In genomic region chr9:128723866-128724743, GRCh38 we compare ENCODE assay signal across 8 cellular contexts. TPM values are rescaled to one million over a fixed set of nuclear protein-coding genes. Genes with fewer than 3 reads are reported as not detected.
DNase-seq lines count a peak whose midpoint lies in the region; ATAC-seq lines count a peak whose summit lies in the region.

ZDHHC12 (minus strand) TSS chr9:128724127; CDS start chr9:128724093, 34 bp downstream.

- H3K27me3 ChIP-seq in BLaER1 treated with 17β-estradiol and CSF1 and Interleukin-3, amounts not matched to agents 10 nM and 100 nM, result no peaks in the 10 kb centered on the region

- DNase-seq in NCI-H748 (lab: John Stamatoyannopoulos, UW; ENCODE audit: unreplicated experiment) (peak; percentile 99), dedifferentiated amniotic fluid mesenchymal stem cell (ENCODE audit: extremely low spot score) (peak; percentile 63), left lobe of liver (ENCODE audit: low spot score) (peak; percentile 99)
- DNase-seq in activated CD4-positive, alpha-beta T cell treated with anti-CD3 and anti-CD28 coated beads, Interleukin-2, amount 50 U/mL, for 1 hour, result peak; percentile 99
- DNase-seq in stimulated activated CD4-positive, alpha-beta T cell treated with anti-CD3 and anti-CD28 coated beads, Interleukin-2, amount 100 ng/mL, for 4 hours (ENCODE audit: low read depth), result peak; percentile 98

- no peaks in the 10 kb centered on the region for H3K9me3 ChIP-seq in BLaER1 treated with 17β-estradiol and CSF1 and Interleukin-3, amounts not matched to agents 10 nM and 100 nM (replicated peaks in 1 of 11)

- H3K27ac ChIP-seq in BLaER1 treated with 17β-estradiol and CSF1 and Interleukin-3, amounts not matched to agents 10 nM and 100 nM, result peak within 1 kb of the TSS; percentile 43 to 87 (median 77); a peak in 20 of 22 replicates

- H3K4me2 ChIP-seq in BLaER1 treated with 17β-estradiol and CSF1 and Interleukin-3, amounts not matched to agents 10 nM and 100 nM, result peak within 1 kb of the TSS; percentile 88 to 98 (median 93)

- peak within 1 kb of the TSS; percentile 67 to 92 (median 78) for H3K4me3 ChIP-seq in BLaER1 treated with 17β-estradiol and CSF1 and Interleukin-3, amounts not matched to agents 10 nM and 100 nM

- peak within 1 kb of the TSS; percentile 74 to 89 (median 85) for H3K9ac ChIP-seq in BLaER1 treated with 17β-estradiol and CSF1 and Interleukin-3, amounts not matched to agents 10 nM and 100 nM

- peak; percentile 98 for ATAC-seq in GM19351 (IDR thresholded peaks at IDR 0.05; ENCODE audit: unreplicated experiment)
- ATAC-seq in HG03521 (IDR thresholded peaks at IDR 0.05; ENCODE audit: unreplicated experiment), result peak; percentile 94
- peak; percentile 93 for ATAC-seq in left lobe of liver

- H3K36me3 ChIP-seq in BLaER1 treated with 17β-estradiol and CSF1 and Interleukin-3, amounts not matched to agents 10 nM and 100 nM, result peaks cover 22 to 33% (median 27%) of the 10 kb centered on the region in 11 experiments

- H4K20me1 ChIP-seq in BLaER1 treated with 17β-estradiol and CSF1 and Interleukin-3, amounts not matched to agents 10 nM and 100 nM, result no peaks in the 10 kb centered on the region; a peak in 2 of 22 replicates

- H3K4me1 ChIP-seq in BLaER1 treated with 17β-estradiol and CSF1 and Interleukin-3, amounts not matched to agents 10 nM and 100 nM, result peaks cover 30 to 89% (median 75%) of the 10 kb centered on the region in 10 experiments

RNA-seq across cellular contexts. Expression of gene ZDHHC12, which starts in this region (rescaled TPM):
- 22.9 TPM for total RNA-seq in left lobe of liver

Comparison
In these comparisons a context has a peak if more than half of its experiments do, and no peak if none do; other contexts are left out.
1. Peak in every context shown above with its lines: DNase-seq, ATAC-seq, H3K4me3 ChIP-seq and H3K27ac ChIP-seq.